Comparison of ENCODE assay signal across 30 cellular contexts in the genomic region with DNA sequence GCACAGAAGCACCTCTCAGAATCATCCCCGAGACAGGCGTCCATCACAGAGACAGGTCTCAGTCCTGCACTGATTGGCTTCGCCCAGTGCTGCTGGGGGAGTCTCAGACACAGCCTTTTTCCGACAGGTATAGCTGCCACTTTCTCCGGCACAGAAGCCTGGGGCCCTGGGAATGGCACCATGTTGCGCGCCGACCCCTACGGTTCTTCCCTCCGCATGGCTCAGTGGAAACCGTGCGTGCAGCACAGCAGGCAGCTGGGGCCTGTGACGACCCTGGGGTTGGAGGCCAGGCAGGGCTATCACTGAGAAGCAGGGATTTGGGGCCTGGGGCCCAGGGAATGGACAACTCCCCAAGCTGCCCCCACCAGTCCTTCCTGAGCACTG. TPM values are rescaled to one million over a fixed set of nuclear protein-coding genes. Genes with fewer than 3 reads are reported as not detected.
DNase-seq lines count a peak whose midpoint lies in the region; ATAC-seq, FAIRE-seq and TF ChIP-seq lines count a peak whose summit lies in the region.
"Had no signal": no experiment of that assay in that cellular context is flagged by ENCODE, and none has a peak within 500 bp of the region (broad histone marks: within the 10 kb centered on the region; RNA-seq: fewer than 3 reads in every experiment).

No MANE protein-coding gene starts in this region.

- no peaks in the 10 kb centered on the region for H3K9me3 Mint-ChIP-seq in activated CD8-positive, alpha-beta T cell treated with anti-CD3 and anti-CD28 coated beads, Interleukin-2, amount 10 ng/mL, durations not matched to agents 7 days and 5 days (ENCODE audit: insufficient read depth)
- no peaks in the 10 kb centered on the region for H3K9me3 Mint-ChIP-seq in activated CD8-positive, alpha-beta T cell treated with anti-CD3 and anti-CD28 coated beads for 36 hours
- H3K9me3 Mint-ChIP-seq: HFFc6 had no signal

- H4K91ac ChIP-seq in IMR-90 (ENCODE audit: insufficient read depth, low read depth, low read length), result no peak overlapping the region

- WGBS in IMR-90 (ENCODE audit: extremely low coverage in 2 of 2, insufficient read length in 1 of 2), 2 experiments, result 97% methylated on average over 10 of the region's 13 CpGs; no CpG with 5 or more reads in 1 of the 2 experiments
- 92 to 95% (median 95%) methylated on average over 7 to 13 of the region's 13 CpGs for WGBS in adrenal gland, 4 donors
- 97 to 100% methylated on average over 3 to 12 of the region's 13 CpGs for WGBS in thyroid gland, 2 donors

- TF ChIP-seq CTCF in activated CD8-positive, alpha-beta T cell treated with anti-CD3 and anti-CD28 coated beads for 36 hours (IDR thresholded peaks at IDR 0.05), result no peak
- TF ChIP-seq CTCF in IMR-90 (conservative IDR thresholded peaks at IDR 0.05; ENCODE audit: low read depth, low read length), result no peak
- no peak for TF ChIP-seq CTCF in kidney (IDR thresholded peaks at IDR 0.05; ENCODE audit: borderline replicate concordance, extremely low read depth, insufficient read depth)
- TF ChIP-seq CTCF in osteoblast (IDR thresholded peaks at IDR 0.05; ENCODE audit: extremely low read depth, low read depth, low read length), result no peak
- no peak for TF ChIP-seq CTCF in adrenal gland (IDR thresholded peaks at IDR 0.05)
- no peak for TF ChIP-seq CTCF in thyroid gland (IDR thresholded peaks at IDR 0.05)

- H2AFZ ChIP-seq in IMR-90 (replicated peaks; ENCODE audit: low read length, poor library complexity) (no peak overlapping the region), osteoblast (ENCODE audit: low read length) (no peak overlapping the region)

- H3K79me1 ChIP-seq in IMR-90 (ENCODE audit: low read depth in 1 of 2, low read length in 2 of 2), result 0 out of 4 replicates have a peak, but pooled peaks cover 0 to 2% of the 10 kb centered on the region in 2 experiments

- TF ChIP-seq POLR2A in IMR-90 (IDR thresholded peaks at IDR 0.05; ENCODE audit: low read depth, low read length) (no peak), adrenal gland (IDR thresholded peaks at IDR 0.05) (no peak), thyroid gland (IDR thresholded peaks at IDR 0.05) (no peak)

- CTCF ChIA-PET in activated CD8-positive, alpha-beta T cell treated with anti-CD3 and anti-CD28 coated beads, Interleukin-2, amount 10 ng/mL, durations not matched to agents 7 days and 5 days (lab: Charles Lee), result no interaction called here
- CTCF ChIA-PET in activated CD8-positive, alpha-beta T cell treated with anti-CD3 and anti-CD28 coated beads for 36 hours (lab: Charles Lee), result no interaction called here
- CTCF ChIA-PET in IMR-90 (lab: Yijun Ruan, JAX), result no interaction called here

- H3K27me3 Mint-ChIP-seq in activated CD8-positive, alpha-beta T cell treated with anti-CD3 and anti-CD28 coated beads, Interleukin-2, amount 10 ng/mL, durations not matched to agents 7 days and 5 days (ENCODE audit: low read depth), result no peaks in the 10 kb centered on the region
- no peaks in the 10 kb centered on the region for H3K27me3 Mint-ChIP-seq in activated CD8-positive, alpha-beta T cell treated with anti-CD3 and anti-CD28 coated beads for 36 hours

- no peaks in the 10 kb centered on the region for H3K27me3 ChIP-seq in IMR-90 (ENCODE audit: control insufficient read depth, insufficient read depth, low read length)
- no peaks in the 10 kb centered on the region for H3K27me3 ChIP-seq in osteoblast (ENCODE audit: insufficient read depth, low read length)
- no peaks in the 10 kb centered on the region for H3K27me3 ChIP-seq in adrenal gland
- H3K27me3 ChIP-seq in thyroid gland, result no peaks in the 10 kb centered on the region
- H3K27me3 ChIP-seq: BE2C, SJCRH30 had no signal

- DNase-seq in activated CD8-positive, alpha-beta T cell treated with anti-CD3 and anti-CD28 coated beads, Interleukin-2, amount 10 ng/mL, durations not matched to agents 7 days and 5 days, result no peak
- DNase-seq in activated CD8-positive, alpha-beta T cell treated with anti-CD3 and anti-CD28 coated beads for 36 hours, result no peak
- no peak for DNase-seq in IMR-90
- peak; percentile 63 for DNase-seq in kidney
- DNase-seq in osteoblast (ENCODE audit: insufficient read length, low spot score, missing footprints), result peak; percentile 85
- DNase-seq in adrenal gland, result no peak
- DNase-seq in superior temporal gyrus (ENCODE audit: extremely low spot score), result no peak
- no peak for DNase-seq in thyroid gland
- DNase-seq: 8988T, ACHN, BE2C, Calu3, DMS79 treated with DMSO at 0.1 percent for 48 hours, GF-D8, GOT3, HFFc6, Kasumi-1, NCI-H1092 treated with DMSO at 0.1 percent for 48 hours, NCI-H1436, NCI-H187, NCI-H2081 treated with DMSO at 0.1 percent for 48 hours, NCI-H2171, NCI-H226, NCI-H510A, SJCRH30 had no signal

- H2BK20ac ChIP-seq in IMR-90 (ENCODE audit: low read depth, low read length), result no peak overlapping the region

- H3K9me3 ChIP-seq in IMR-90 (ENCODE audit: control insufficient read depth, insufficient read depth, low read length) (no peaks in the 10 kb centered on the region), kidney (ENCODE audit: control insufficient read depth in 1 of 2, low read length in 2 of 2) (no peaks in the 10 kb centered on the region), osteoblast (ENCODE audit: low read depth, low read length) (no peaks in the 10 kb centered on the region), adrenal gland (replicated peaks in 1 of 3) (no peaks in the 10 kb centered on the region), thyroid gland (no peaks in the 10 kb centered on the region)
- H3K9me3 ChIP-seq: BE2C, HAP-1, SJCRH30 had no signal

- no peaks in the 10 kb centered on the region for H3K9me1 ChIP-seq in IMR-90 (ENCODE audit: insufficient read depth, low read length)

- no peak overlapping the region for H2BK5ac ChIP-seq in IMR-90 (ENCODE audit: low read depth, low read length, poor library complexity, severe bottlenecking)

- H3K4me3 Mint-ChIP-seq in activated CD8-positive, alpha-beta T cell treated with anti-CD3 and anti-CD28 coated beads, Interleukin-2, amount 10 ng/mL, durations not matched to agents 7 days and 5 days, result no peak overlapping the region
- H3K4me3 Mint-ChIP-seq in activated CD8-positive, alpha-beta T cell treated with anti-CD3 and anti-CD28 coated beads for 36 hours, result no peak overlapping the region
- H3K4me3 Mint-ChIP-seq: HFFc6 had no signal

- H3K36me3 Mint-ChIP-seq in activated CD8-positive, alpha-beta T cell treated with anti-CD3 and anti-CD28 coated beads, Interleukin-2, amount 10 ng/mL, durations not matched to agents 7 days and 5 days (ENCODE audit: low read depth), result peaks cover 12% of the 10 kb centered on the region
- peaks cover 8% of the 10 kb centered on the region for H3K36me3 Mint-ChIP-seq in activated CD8-positive, alpha-beta T cell treated with anti-CD3 and anti-CD28 coated beads for 36 hours (ENCODE audit: low read depth)

- H3K36me3 ChIP-seq in IMR-90 (ENCODE audit: control insufficient read depth, insufficient read depth, low read length) (peaks cover 37% of the 10 kb centered on the region), kidney (ENCODE audit: control insufficient read depth in 1 of 2, insufficient read depth in 2 of 2, low read length in 2 of 2) (peaks cover 5 to 7% of the 10 kb centered on the region in 2 donors), osteoblast (ENCODE audit: insufficient read depth, low read length) (peaks cover 9% of the 10 kb centered on the region), adrenal gland (replicated peaks in 1 of 2) (peaks cover 0 to 41% of the 10 kb centered on the region in 2 donors), thyroid gland (peaks cover 19 to 21% of the 10 kb centered on the region in 2 donors)
- H3K36me3 ChIP-seq: SJCRH30 had no signal

- no peak overlapping the region for H4K5ac ChIP-seq in IMR-90 (ENCODE audit: low read depth, low read length)

- H3K4ac ChIP-seq in IMR-90 (ENCODE audit: low read depth, low read length), result no peak overlapping the region

- peak; percentile 17 for ATAC-seq in activated CD8-positive, alpha-beta T cell treated with anti-CD3 and anti-CD28 coated beads, Interleukin-2, amount 10 ng/mL, durations not matched to agents 7 days and 5 days
- ATAC-seq in activated CD8-positive, alpha-beta T cell treated with anti-CD3 and anti-CD28 coated beads for 36 hours, result no peak
- no peak for ATAC-seq in IMR-90 (ENCODE audit: low read depth)
- ATAC-seq: Panc1 had no signal

- H3K56ac ChIP-seq in IMR-90 (ENCODE audit: extremely low read depth, insufficient read depth, low read length), result no peak overlapping the region

- H2AK5ac ChIP-seq in IMR-90 (ENCODE audit: low read depth, low read length), result no peak overlapping the region

- H2AK9ac ChIP-seq in IMR-90 (replicated peaks; ENCODE audit: low read depth, low read length, poor library complexity), result peak overlapping the region; percentile 28

- H3K4me1 Mint-ChIP-seq in activated CD8-positive, alpha-beta T cell treated with anti-CD3 and anti-CD28 coated beads, Interleukin-2, amount 10 ng/mL, durations not matched to agents 7 days and 5 days (ENCODE audit: low read depth), result no peaks in the 10 kb centered on the region
- H3K4me1 Mint-ChIP-seq in activated CD8-positive, alpha-beta T cell treated with anti-CD3 and anti-CD28 coated beads for 36 hours (ENCODE audit: low read depth), result peaks cover 4% of the 10 kb centered on the region

- no peak overlapping the region for H3K14ac ChIP-seq in IMR-90 (replicated peaks; ENCODE audit: low read depth, low read length)

- no peak overlapping the region for H3K4me2 ChIP-seq in IMR-90 (ENCODE audit: low read depth, low read length)
- no peak overlapping the region for H3K4me2 ChIP-seq in osteoblast (ENCODE audit: insufficient read depth, low read length)

- H3K27ac ChIP-seq in IMR-90 (ENCODE audit: insufficient read depth, low read length), result no peak overlapping the region
- no peak overlapping the region for H3K27ac ChIP-seq in kidney (ENCODE audit: low read depth in 2 of 2, low read length in 2 of 2)
- H3K27ac ChIP-seq in osteoblast (ENCODE audit: low read depth, low read length), result no peak overlapping the region
- H3K27ac ChIP-seq in adrenal gland, result no peak overlapping the region
- no peak overlapping the region for H3K27ac ChIP-seq in thyroid gland
- H3K27ac ChIP-seq: SJCRH30 had no signal

- no peaks in the 10 kb centered on the region for H3K4me1 ChIP-seq in IMR-90 (ENCODE audit: control insufficient read depth, insufficient read depth, low read length)
- H3K4me1 ChIP-seq in kidney (ENCODE audit: control insufficient read depth in 1 of 2, insufficient read depth in 1 of 2, low read depth in 1 of 2, low read length in 2 of 2), result no peaks in the 10 kb centered on the region
- H3K4me1 ChIP-seq in osteoblast (ENCODE audit: insufficient read depth, low read length), result no peaks in the 10 kb centered on the region
- no peaks in the 10 kb centered on the region for H3K4me1 ChIP-seq in adrenal gland (replicated peaks in 1 of 2)
- H3K4me1 ChIP-seq in thyroid gland, result no peaks in the 10 kb centered on the region
- H3K4me1 ChIP-seq: BE2C, HAP-1, SJCRH30 had no signal

- intact Hi-C loops in activated CD8-positive, alpha-beta T cell treated with anti-CD3 and anti-CD28 coated beads for 36 hours (cut with micrococcal nuclease), result no loop called here
- intact Hi-C loops in IMR-90 (cut with micrococcal nuclease) (no loop called here), kidney (cut with DNase I) (no loop called here), adrenal gland (cut with DNase I) (no loop called here), thyroid gland (cut with DNase I) (no loop called here)

- POLR2A ChIA-PET in activated CD8-positive, alpha-beta T cell treated with anti-CD3 and anti-CD28 coated beads, Interleukin-2, amount 10 ng/mL, durations not matched to agents 7 days and 5 days (lab: Charles Lee), result no interaction called here
- POLR2A ChIA-PET in activated CD8-positive, alpha-beta T cell treated with anti-CD3 and anti-CD28 coated beads for 36 hours (lab: Charles Lee), result no interaction called here
- POLR2A ChIA-PET in IMR-90 (lab: Charles Lee; ENCODE audit: unreplicated experiment), result no interaction called here

- H2BK120ac ChIP-seq in IMR-90 (ENCODE audit: low read depth, low read length), result no peak overlapping the region

- in situ Hi-C loops in IMR-90 (cut with MboI; ENCODE audit: low sequenced_read_pairs), result no loop called here

- no peak overlapping the region for H3K23ac ChIP-seq in IMR-90 (ENCODE audit: low read depth, low read length)

- TF ChIP-seq RAD21 in IMR-90 (IDR thresholded peaks at IDR 0.05; ENCODE audit: low read length), result no peak

- no TSS peak for BruUV-seq in IMR-90 (replicated peaks; lab: Mats Ljungman, UMichigan)

- no peak overlapping the region for H3K27ac Mint-ChIP-seq in activated CD8-positive, alpha-beta T cell treated with anti-CD3 and anti-CD28 coated beads, Interleukin-2, amount 10 ng/mL, durations not matched to agents 7 days and 5 days
- H3K27ac Mint-ChIP-seq in activated CD8-positive, alpha-beta T cell treated with anti-CD3 and anti-CD28 coated beads for 36 hours, result no peak overlapping the region
- H3K27ac Mint-ChIP-seq: HFFc6 had no signal

- H3K18ac ChIP-seq in IMR-90 (ENCODE audit: low read depth, low read length), result no peak overlapping the region

- no peak for FAIRE-seq in kidney (lab: Jason Lieb, UNC)
- FAIRE-seq: GM12891 had no signal

- H3K9ac ChIP-seq in IMR-90 (ENCODE audit: low read depth, low read length) (no peak overlapping the region), kidney (ENCODE audit: low read length in 2 of 2) (no peak overlapping the region)

- H3K79me2 ChIP-seq in osteoblast (ENCODE audit: insufficient read depth, low read length), result no peaks in the 10 kb centered on the region

- no peak overlapping the region for H4K8ac ChIP-seq in IMR-90 (ENCODE audit: low read depth in 2 of 2, low read length in 2 of 2)

- no peak overlapping the region for H2BK15ac ChIP-seq in IMR-90 (ENCODE audit: low read depth, low read length)

- dilution Hi-C loops in IMR-90 (cut with HindIII; ENCODE audit: low sequenced_read_pairs, unreplicated experiment), result no loop called here

- no peaks in the 10 kb centered on the region for H4K20me1 ChIP-seq in IMR-90 (ENCODE audit: insufficient read depth, low read length)
- H4K20me1 ChIP-seq in osteoblast (ENCODE audit: insufficient read depth, low read length), result peaks cover 9% of the 10 kb centered on the region

- H3K4me3 ChIP-seq in IMR-90 (ENCODE audit: insufficient read depth, low read depth, low read length) (no peak overlapping the region), kidney (ENCODE audit: low read length in 2 of 2) (no peak overlapping the region), osteoblast (ENCODE audit: insufficient read depth, low read length) (no peak overlapping the region), adrenal gland (no peak overlapping the region), thyroid gland (replicated peaks in 1 of 3) (no peak overlapping the region)
- H3K4me3 ChIP-seq: HAP-1, SJCRH30 had no signal

RNA-seq across cellular contexts. Expression of a gene that starts 29.7 kb away (rescaled TPM):
- total RNA-seq in activated CD8-positive, alpha-beta T cell treated with anti-CD3 and anti-CD28 coated beads, Interleukin-2, amount 10 ng/mL, durations not matched to agents 7 days and 5 days, result not detected
- not detected for total RNA-seq in activated CD8-positive, alpha-beta T cell treated with anti-CD3 and anti-CD28 coated beads for 36 hours
- total RNA-seq in IMR-90 (2012; rRNA removed) (0.18 and 0.28 TPM in 2 replicates), kidney (0.31 TPM), osteoblast (1.5 and 2.2 TPM in 2 replicates), adrenal gland (under 1 TPM in 7 of 8 donors, not detected in 1; 0.08 to 0.32 (median 0.17) TPM), thyroid gland (not detected)
- polyA plus RNA-seq in IMR-90 (2012; rRNA removed) (0.62 and 0.65 TPM in 2 replicates), kidney (ENCODE audit: insufficient read depth, low read depth, low replicate concordance) (0.22 TPM), adrenal gland (under 1 TPM; 0.05 to 0.17 (median 0.08) TPM)
- polyA plus RNA-seq in IMR-90 (2012; cell fraction: cytosol; rRNA removed), result 0.74 and 0.78 TPM in 2 replicates
- polyA plus RNA-seq in IMR-90 (2012; cell fraction: nucleus; rRNA removed; ENCODE audit: low replicate concordance), result 0.42 and 0.99 TPM in 2 replicates
- total RNA-seq: Calu3, OCI-LY7 had no signal

RNA-seq across cellular contexts. Expression of a gene that starts 48.2 kb away (rescaled TPM):
- 10 to 100 TPM; 38.6 to 45.1 TPM for total RNA-seq in activated CD8-positive, alpha-beta T cell treated with anti-CD3 and anti-CD28 coated beads, Interleukin-2, amount 10 ng/mL, durations not matched to agents 7 days and 5 days
- 10 to 100 TPM; 44.6 to 45.9 TPM for total RNA-seq in activated CD8-positive, alpha-beta T cell treated with anti-CD3 and anti-CD28 coated beads for 36 hours
- total RNA-seq in IMR-90 (2012; rRNA removed) (9.5 and 10.6 TPM in 2 replicates), kidney (33.2 TPM), osteoblast (25.6 and 29.3 TPM in 2 replicates), adrenal gland (10 to 100 TPM; 35.7 to 88.3 (median 57.0) TPM), thyroid gland (10 to 100 TPM; 30.1 to 51.2 (median 33.4) TPM)
- polyA plus RNA-seq in IMR-90 (2012; rRNA removed) (14.2 and 14.8 TPM in 2 replicates), kidney (ENCODE audit: insufficient read depth, low read depth, low replicate concordance) (39.0 TPM), adrenal gland (10 to 100 TPM; 32.4 to 90.3 (median 82.1) TPM)
- 6.6 and 12.7 TPM in 2 replicates for polyA plus RNA-seq in IMR-90 (2012; cell fraction: cytosol; rRNA removed)
- 22.4 and 31.0 TPM in 2 replicates for polyA plus RNA-seq in IMR-90 (2012; cell fraction: nucleus; rRNA removed; ENCODE audit: low replicate concordance)

RNA-seq across cellular contexts. Expression of a gene that starts 58.5 kb away (rescaled TPM):
- total RNA-seq in activated CD8-positive, alpha-beta T cell treated with anti-CD3 and anti-CD28 coated beads, Interleukin-2, amount 10 ng/mL, durations not matched to agents 7 days and 5 days, result not detected
- under 1 TPM; 0.16 to 0.20 TPM for total RNA-seq in activated CD8-positive, alpha-beta T cell treated with anti-CD3 and anti-CD28 coated beads for 36 hours
- total RNA-seq in IMR-90 (2012; rRNA removed) (0.18 and 0.56 TPM in 2 replicates), kidney (1.8 TPM), osteoblast (not detected in 2 replicates), adrenal gland (1 to 10 TPM in 3 of 8 donors, under 1 TPM in 2, not detected in 3; 0.28 to 3.2 (median 2.0) TPM), thyroid gland (under 1 TPM in 1 of 4 donors, not detected in 3; 0.54 TPM)
- polyA plus RNA-seq in IMR-90 (2012; rRNA removed) (5.0 and 5.5 TPM in 2 replicates), kidney (ENCODE audit: insufficient read depth, low read depth, low replicate concordance) (0.47 TPM), adrenal gland (1 to 10 TPM in 1 of 3 donors, under 1 TPM in 1, not detected in 1; 0.72 to 2.9 TPM)
- polyA plus RNA-seq in IMR-90 (2012; cell fraction: cytosol; rRNA removed), result 2.8 and 4.2 TPM in 2 replicates
- 48.5 and 137 TPM in 2 replicates for polyA plus RNA-seq in IMR-90 (2012; cell fraction: nucleus; rRNA removed; ENCODE audit: low replicate concordance)
- total RNA-seq: HFFc6, M059J, OCI-LY7, SJCRH30 had no signal

Comparison
In these comparisons a context has a peak if more than half of its experiments do, and no peak if none do; other contexts are left out.
1. DNase-seq: peak in kidney (single experiment) and osteoblast (single experiment); none in activated CD8-positive, alpha-beta T cell treated with anti-CD3 and anti-CD28 coated beads, Interleukin-2, amount 10 ng/mL, durations not matched to agents 7 days and 5 days (single experiment), activated CD8-positive, alpha-beta T cell treated with anti-CD3 and anti-CD28 coated beads for 36 hours (single experiment), IMR-90 (single experiment), adrenal gland (0 of 7), superior temporal gyrus (single experiment) and thyroid gland (0 of 2).